In genomic region chr2:20496942-20497341, GRCh38 we compare ENCODE assay signal across 2 cellular contexts.
TF ChIP-seq lines count a peak whose summit lies in the region.

No MANE protein-coding gene starts in this region.

TF ChIP-seq in HCT116, 20 proteins besides CTCF, POLR2A, EP300 and RAD21 (continued from another document):
- TF ChIP-seq REST (IDR thresholded peaks at IDR 0.05; ENCODE audit: low read depth) (no peak), SRF (IDR thresholded peaks at IDR 0.05; ENCODE audit: low read depth) (no peak), SP1 (IDR thresholded peaks at IDR 0.05; ENCODE audit: low read depth) (no peak), JUND (IDR thresholded peaks at IDR 0.05) (no peak), ZBTB33 (IDR thresholded peaks at IDR 0.05; ENCODE audit: extremely low read depth, insufficient replicate concordance, low read length) (no peak)

TF ChIP-seq in neural cell, 6 proteins besides CTCF, POLR2A, EP300 and RAD21 (continued from another document):
- TF ChIP-seq REST (IDR thresholded peaks at IDR 0.05; ENCODE audit: borderline replicate concordance): no peak
